ENCODE assay signal across 8 cellular contexts in the genomic region with DNA sequence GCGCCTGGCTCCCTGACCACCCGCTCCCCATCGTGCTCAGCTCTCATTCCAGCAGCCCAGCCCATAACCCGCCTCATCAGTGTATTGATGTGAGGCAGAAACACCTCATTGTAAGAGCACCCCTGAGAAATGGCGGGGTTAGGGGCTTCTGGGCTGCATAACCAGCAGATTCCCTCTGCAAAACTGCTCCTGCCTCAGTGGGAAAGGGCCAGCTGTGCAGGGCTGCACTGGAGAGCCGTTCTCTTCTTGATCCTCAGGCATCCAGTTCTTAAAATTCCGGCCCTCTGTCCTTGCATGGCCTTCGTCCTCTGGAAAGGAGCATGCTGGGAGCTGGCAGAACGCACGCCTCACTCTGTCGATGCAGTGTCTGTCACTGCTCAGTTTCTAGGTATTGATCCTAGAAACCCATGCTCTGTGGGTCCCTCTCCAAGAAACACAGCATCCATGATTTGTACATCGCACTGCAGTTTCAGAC.
DNase-seq lines count a peak whose midpoint lies in the region; ATAC-seq and TF ChIP-seq lines count a peak whose summit lies in the region.
"Had no signal": no experiment of that assay in that cellular context is flagged by ENCODE, and none has a peak within 500 bp of the region (broad histone marks: within the 10 kb centered on the region; RNA-seq: fewer than 3 reads in every experiment).

No MANE protein-coding gene starts in this region.

- peaks cover 21 to 46% (median 34%) of the 10 kb centered on the region in 4 donors for H3K4me1 Mint-ChIP-seq in CD4-positive, alpha-beta memory T cell
- peaks cover 72% of the 10 kb centered on the region for H3K4me1 Mint-ChIP-seq in activated CD8-positive, alpha-beta T cell treated with anti-CD3 and anti-CD28 coated beads, Interleukin-2, amount 10 ng/mL, durations not matched to agents 7 days and 5 days (ENCODE audit: low read depth)

- no peaks in the 10 kb centered on the region for H3K27me3 Mint-ChIP-seq in CD4-positive, alpha-beta memory T cell
- no peaks in the 10 kb centered on the region for H3K27me3 Mint-ChIP-seq in activated CD8-positive, alpha-beta T cell treated with anti-CD3 and anti-CD28 coated beads, Interleukin-2, amount 10 ng/mL, durations not matched to agents 7 days and 5 days (ENCODE audit: low read depth)

- intact Hi-C loops in CD4-positive, alpha-beta memory T cell (cut with micrococcal nuclease): no loop called here
- intact Hi-C loops in mucosa of descending colon (cut with DNase I, micrococcal nuclease): no loop called here

- no peak for DNase-seq in CD4-positive, alpha-beta memory T cell
- DNase-seq in H7 (peak; percentile 62), mucosa of descending colon (peak in 2 of 3 donors; percentile 12 to 23), HCEC 1CT (no peak), NOMO-1 treated with DMSO at 0.1 percent for 48 hours (lab: John Stamatoyannopoulos, UW; ENCODE audit: unreplicated experiment) (no peak), nucleus accumbens (lab: John Stamatoyannopoulos, UW) (no peak)
- no peak for DNase-seq in activated CD8-positive, alpha-beta T cell treated with anti-CD3 and anti-CD28 coated beads, Interleukin-2, amount 10 ng/mL, durations not matched to agents 7 days and 5 days
- DNase-seq: Caco-2 had no signal

- peaks cover 27 to 29% of the 10 kb centered on the region in 2 donors for H3K36me3 Mint-ChIP-seq in CD4-positive, alpha-beta memory T cell
- H3K36me3 Mint-ChIP-seq in activated CD8-positive, alpha-beta T cell treated with anti-CD3 and anti-CD28 coated beads, Interleukin-2, amount 10 ng/mL, durations not matched to agents 7 days and 5 days (ENCODE audit: low read depth): peaks cover 59% of the 10 kb centered on the region

- H3K36me3 ChIP-seq in CD4-positive, alpha-beta memory T cell (ENCODE audit: insufficient read depth, low read length): peaks cover 6% of the 10 kb centered on the region
- no peaks in the 10 kb centered on the region; the same call in 1 of the 2 replicates for H3K36me3 ChIP-seq in H7 (replicated peaks; ENCODE audit: control insufficient read depth, insufficient read depth, low read length)
- H3K36me3 ChIP-seq in mucosa of descending colon (ENCODE audit: low read depth): no peaks in the 10 kb centered on the region

- no peaks in the 10 kb centered on the region for H3K27me3 ChIP-seq in CD4-positive, alpha-beta memory T cell (ENCODE audit: insufficient read depth, low read length)
- H3K27me3 ChIP-seq in H7 (ENCODE audit: control insufficient read depth, insufficient read depth, low read length): no peaks in the 10 kb centered on the region

- H3K4me1 ChIP-seq in CD4-positive, alpha-beta memory T cell (ENCODE audit: insufficient read depth, low read length): peaks cover 26% of the 10 kb centered on the region
- H3K4me1 ChIP-seq in mucosa of descending colon (ENCODE audit: low read depth): no peaks in the 10 kb centered on the region
- H3K4me1 ChIP-seq: Caco-2 had no signal

- H3K4me3 Mint-ChIP-seq in CD4-positive, alpha-beta memory T cell: peak overlapping the region; percentile 79 to 92 (median 87)
- peak overlapping the region; percentile 64 for H3K4me3 Mint-ChIP-seq in activated CD8-positive, alpha-beta T cell treated with anti-CD3 and anti-CD28 coated beads, Interleukin-2, amount 10 ng/mL, durations not matched to agents 7 days and 5 days

- H3K9me3 Mint-ChIP-seq in CD4-positive, alpha-beta memory T cell: peaks cover 0 to 7% (median 0%) of the 10 kb centered on the region in 8 donors
- no peaks in the 10 kb centered on the region for H3K9me3 Mint-ChIP-seq in activated CD8-positive, alpha-beta T cell treated with anti-CD3 and anti-CD28 coated beads, Interleukin-2, amount 10 ng/mL, durations not matched to agents 7 days and 5 days (ENCODE audit: insufficient read depth)

- H3K27ac Mint-ChIP-seq in CD4-positive, alpha-beta memory T cell: peak overlapping the region; percentile 60 to 95 (median 91)
- peak overlapping the region; percentile 98 for H3K27ac Mint-ChIP-seq in activated CD8-positive, alpha-beta T cell treated with anti-CD3 and anti-CD28 coated beads, Interleukin-2, amount 10 ng/mL, durations not matched to agents 7 days and 5 days

- CTCF ChIA-PET in CD4-positive, alpha-beta memory T cell (lab: Charles Lee; ENCODE audit: partially characterized antibody): interaction anchor here (1.2 to 1.5 kb wide), 2 partner anchors 12 to 22 kb away, joined by 3 to 4 read pairs; no protein-coding TSS in a partner anchor
- CTCF ChIA-PET in activated CD8-positive, alpha-beta T cell treated with anti-CD3 and anti-CD28 coated beads, Interleukin-2, amount 10 ng/mL, durations not matched to agents 7 days and 5 days (lab: Charles Lee): interaction anchor here (0.8 to 1.5 kb wide), 9 partner anchors 9 to 45 kb away, joined by 3 to 6 read pairs (median 4); no protein-coding TSS in a partner anchor

- POLR2A ChIA-PET in CD4-positive, alpha-beta memory T cell (lab: Charles Lee; ENCODE audit: partially characterized antibody): interaction anchor here (1.0 to 2.2 kb wide), 5 partner anchors 11 to 45 kb away, joined by 3 to 16 read pairs (median 6); no protein-coding TSS in a partner anchor
- POLR2A ChIA-PET in activated CD8-positive, alpha-beta T cell treated with anti-CD3 and anti-CD28 coated beads, Interleukin-2, amount 10 ng/mL, durations not matched to agents 7 days and 5 days (lab: Charles Lee): interaction anchor here (0.8 to 2.4 kb wide), 14 partner anchors 10 to 423 kb away, joined by 3 to 15 read pairs (median 4); a partner anchor contains a TSS

- peak overlapping the region; percentile 29 for H3K27ac ChIP-seq in CD4-positive, alpha-beta memory T cell (ENCODE audit: low read depth, low read length)

- no peaks in the 10 kb centered on the region for H3K9me3 ChIP-seq in CD4-positive, alpha-beta memory T cell (ENCODE audit: control insufficient read depth in 1 of 2, low read length in 2 of 2)
- H3K9me3 ChIP-seq in mucosa of descending colon: no peaks in the 10 kb centered on the region
- H3K9me3 ChIP-seq: Caco-2 had no signal

- H3K4me3 ChIP-seq in CD4-positive, alpha-beta memory T cell (ENCODE audit: low read length in 2 of 2): peak overlapping the region in 1 of 2 donors; percentile 51
- H3K4me3 ChIP-seq in H7 (ENCODE audit: insufficient read depth, low read depth, low read length) (no peak overlapping the region), mucosa of descending colon (no peak overlapping the region)

- no peak for TF ChIP-seq CTCF in mucosa of descending colon (IDR thresholded peaks at IDR 0.05)

- peak; percentile 42 for ATAC-seq in activated CD8-positive, alpha-beta T cell treated with anti-CD3 and anti-CD28 coated beads, Interleukin-2, amount 10 ng/mL, durations not matched to agents 7 days and 5 days
- no peak for ATAC-seq in mucosa of descending colon

Comparison
In these comparisons a context has a peak if more than half of its experiments do, and no peak if none do; other contexts are left out.
1. DNase-seq: peak in H7 (single experiment) and mucosa of descending colon (2 of 3); none in CD4-positive, alpha-beta memory T cell (0 of 5), activated CD8-positive, alpha-beta T cell treated with anti-CD3 and anti-CD28 coated beads, Interleukin-2, amount 10 ng/mL, durations not matched to agents 7 days and 5 days (single experiment), HCEC 1CT (single experiment), NOMO-1 treated with DMSO at 0.1 percent for 48 hours (single experiment) and nucleus accumbens (0 of 56).